In genomic region chr12:63846249-63846967, GRCh38 we compare ENCODE assay signal across 12 cellular contexts. TPM values are rescaled to one million over a fixed set of nuclear protein-coding genes. Genes with fewer than 3 reads are reported as not detected.
DNase-seq lines count a peak whose midpoint lies in the region; ATAC-seq, FAIRE-seq and TF ChIP-seq lines count a peak whose summit lies in the region.
"Had no signal": no experiment of that assay in that cellular context is flagged by ENCODE, and none has a peak within 500 bp of the region (broad histone marks: within the 10 kb centered on the region; RNA-seq: fewer than 3 reads in every experiment).

No MANE protein-coding gene starts in this region.

- intact Hi-C loops in uterus (cut with DNase I; ENCODE audit: low total_unique reads): no loop called here

- TF ChIP-seq POLR2A in uterus (IDR thresholded peaks at IDR 0.05) (no peak), H54 (IDR thresholded peaks at IDR 0.05; ENCODE audit: low read depth, low read length) (no peak)

- H3K4me1 Mint-ChIP-seq in activated naive CD8-positive, alpha-beta T cell (ENCODE audit: low read depth): peaks cover 8% of the 10 kb centered on the region
- H3K4me1 Mint-ChIP-seq in activated naive CD8-positive, alpha-beta T cell treated with anti-CD3 and anti-CD28 coated beads, Interleukin-2, amount 50 U/mL, for 24 hours: peaks cover 9% of the 10 kb centered on the region

- H3K4me1 ChIP-seq in uterus: no peaks in the 10 kb centered on the region

- H3K36me3 Mint-ChIP-seq in activated naive CD8-positive, alpha-beta T cell: no peaks in the 10 kb centered on the region
- no peaks in the 10 kb centered on the region for H3K36me3 Mint-ChIP-seq in activated naive CD8-positive, alpha-beta T cell treated with anti-CD3 and anti-CD28 coated beads, Interleukin-2, amount 50 U/mL, for 24 hours (ENCODE audit: low read depth)
- H3K36me3 Mint-ChIP-seq: activated naive CD8-positive, alpha-beta T cell treated with anti-CD3 and anti-CD28 coated beads, Interleukin-2, amount 10 ng/mL, durations not matched to agents 7 days and 5 days had no signal

- TF ChIP-seq CTCF in brain microvascular endothelial cell (IDR thresholded peaks at IDR 0.05; ENCODE audit: low read depth, low read length, missing control alignments): peak; percentile 24
- no peak for TF ChIP-seq CTCF in uterus (IDR thresholded peaks at IDR 0.05)

- H3K27me3 ChIP-seq in brain microvascular endothelial cell (replicated peaks): no peaks in the 10 kb centered on the region
- no peaks in the 10 kb centered on the region for H3K27me3 ChIP-seq in uterus

- H3K36me3 ChIP-seq in brain microvascular endothelial cell (replicated peaks): no peaks in the 10 kb centered on the region
- H3K36me3 ChIP-seq in uterus: no peaks in the 10 kb centered on the region

- no peak for ATAC-seq in activated naive CD8-positive, alpha-beta T cell treated with anti-CD3 and anti-CD28 coated beads, Interleukin-2, amount 50 U/mL, for 24 hours
- ATAC-seq in GM21737 (IDR thresholded peaks at IDR 0.05; ENCODE audit: unreplicated experiment) (no peak), HG03045 (IDR thresholded peaks at IDR 0.05; ENCODE audit: unreplicated experiment) (no peak)

- no peak for FAIRE-seq in H54 (lab: Jason Lieb, UNC)

- H3K4me3 Mint-ChIP-seq in activated naive CD8-positive, alpha-beta T cell: peak overlapping the region; percentile 9
- H3K4me3 Mint-ChIP-seq in activated naive CD8-positive, alpha-beta T cell treated with anti-CD3 and anti-CD28 coated beads, Interleukin-2, amount 50 U/mL, for 24 hours: no peak overlapping the region
- H3K4me3 Mint-ChIP-seq: activated naive CD8-positive, alpha-beta T cell treated with anti-CD3 and anti-CD28 coated beads, Interleukin-2, amount 10 ng/mL, durations not matched to agents 7 days and 5 days had no signal

- no peak overlapping the region for H3K27ac Mint-ChIP-seq in activated naive CD8-positive, alpha-beta T cell
- H3K27ac Mint-ChIP-seq in activated naive CD8-positive, alpha-beta T cell treated with anti-CD3 and anti-CD28 coated beads, Interleukin-2, amount 50 U/mL, for 24 hours: no peak overlapping the region
- H3K27ac Mint-ChIP-seq: activated naive CD8-positive, alpha-beta T cell treated with anti-CD3 and anti-CD28 coated beads, Interleukin-2, amount 10 ng/mL, durations not matched to agents 7 days and 5 days had no signal

- in situ Hi-C loops in brain microvascular endothelial cell (cut with HindIII; ENCODE audit: low pct_ligation_motif_present, low sequenced_read_pairs): loop anchor here (25.0 kb wide), 1 partner anchor 391 kb away; no protein-coding TSS in a partner anchor

- H3K4me3 ChIP-seq in brain microvascular endothelial cell (ENCODE audit: low read depth, low read length) (peak overlapping the region; percentile 96), uterus (peak overlapping the region; percentile 12 to 54)

- peaks cover 19% of the 10 kb centered on the region for H3K27me3 Mint-ChIP-seq in activated naive CD8-positive, alpha-beta T cell
- peaks cover 33% of the 10 kb centered on the region for H3K27me3 Mint-ChIP-seq in activated naive CD8-positive, alpha-beta T cell treated with anti-CD3 and anti-CD28 coated beads, Interleukin-2, amount 50 U/mL, for 24 hours

- no peak for DNase-seq in activated naive CD8-positive, alpha-beta T cell treated with anti-CD3 and anti-CD28 coated beads, Interleukin-2, amount 50 U/mL, for 24 hours
- DNase-seq in brain microvascular endothelial cell (no peak), kidney tubule cell (ENCODE audit: low spot score) (peak; percentile 18), uterus (no peak), H54 (ENCODE audit: insufficient read length, low spot score) (no peak)
- DNase-seq: activated naive CD8-positive, alpha-beta T cell treated with anti-CD3 and anti-CD28 coated beads, Interleukin-2, amount 10 ng/mL, durations not matched to agents 7 days and 5 days; NCI-H1048; T-helper 9 cell had no signal

- H3K27ac ChIP-seq in brain microvascular endothelial cell (no peak overlapping the region), uterus (no peak overlapping the region)
- H3K27ac ChIP-seq: C4-2B had no signal

- no peaks in the 10 kb centered on the region for H3K9me3 ChIP-seq in uterus

- H3K9me3 Mint-ChIP-seq in activated naive CD8-positive, alpha-beta T cell (ENCODE audit: low read depth): no peaks in the 10 kb centered on the region
- no peaks in the 10 kb centered on the region for H3K9me3 Mint-ChIP-seq in activated naive CD8-positive, alpha-beta T cell treated with anti-CD3 and anti-CD28 coated beads, Interleukin-2, amount 50 U/mL, for 24 hours
- H3K9me3 Mint-ChIP-seq: activated naive CD8-positive, alpha-beta T cell treated with anti-CD3 and anti-CD28 coated beads, Interleukin-2, amount 10 ng/mL, durations not matched to agents 7 days and 5 days had no signal

RNA-seq across cellular contexts. Expression of gene SRGAP1, which starts 1.9 kb away (rescaled TPM):
- total RNA-seq in uterus: 10 to 100 TPM in 3 of 4 donors, 1 to 10 TPM in 1; 10.0 to 23.0 (median 14.8) TPM
